ENCODE assay signal across 7 cellular contexts in the genomic region with DNA sequence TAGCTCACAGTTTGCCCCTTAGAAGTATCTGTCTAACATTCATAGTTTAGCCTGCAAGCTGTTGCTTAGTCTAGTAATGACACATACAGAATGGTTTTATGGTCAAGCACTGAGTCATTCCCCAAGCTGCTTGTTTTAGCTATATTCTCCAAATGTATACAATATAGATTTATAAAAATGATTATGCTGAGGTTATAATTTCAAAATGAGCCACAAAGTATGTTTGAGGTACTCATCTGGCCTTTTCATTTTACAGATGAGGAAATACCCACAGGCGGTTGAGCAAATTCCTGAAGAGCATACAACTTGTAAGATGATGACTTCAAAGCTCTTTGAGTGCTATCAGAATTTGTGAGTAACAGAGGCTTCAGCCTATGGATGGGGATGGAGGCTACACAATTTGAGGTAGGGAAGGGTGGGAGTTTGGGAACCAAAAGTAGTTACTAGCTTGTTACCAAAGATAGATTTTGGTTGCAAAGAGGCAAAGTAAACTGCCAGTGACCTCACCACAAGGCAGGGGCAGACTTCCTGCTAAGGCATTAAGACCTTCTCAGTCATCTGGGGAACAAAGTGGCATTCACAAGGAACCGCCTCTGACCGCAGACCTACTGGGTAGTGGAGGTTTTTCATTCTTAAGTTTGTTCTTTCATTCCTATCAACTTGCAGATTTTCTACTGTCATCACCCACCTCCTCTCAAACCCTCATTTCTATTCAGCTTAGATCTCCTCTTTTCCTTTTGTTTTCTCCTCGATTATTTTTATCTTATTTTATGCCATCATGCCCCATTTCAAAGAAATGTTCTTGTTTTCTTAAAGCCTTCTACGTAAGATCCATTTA.
DNase-seq lines count a peak whose midpoint lies in the region; ATAC-seq and TF ChIP-seq lines count a peak whose summit lies in the region.

No MANE protein-coding gene starts in this region.

- peaks cover 3% of the 10 kb centered on the region for H3K4me1 ChIP-seq in endodermal cell (ENCODE audit: control insufficient read depth, insufficient read depth, low read length)

- H3K36me3 ChIP-seq in endodermal cell (ENCODE audit: control insufficient read depth, insufficient read depth, low read length) (no peaks in the 10 kb centered on the region), WERI-Rb-1 (no peaks in the 10 kb centered on the region)

- peaks cover 3% of the 10 kb centered on the region for H3K9me3 Mint-ChIP-seq in endodermal cell
- H3K9me3 Mint-ChIP-seq in stimulated activated naive CD8-positive, alpha-beta T cell treated with anti-CD3 and anti-CD28 coated beads, Interleukin-15, Interleukin-2, amounts not matched to agents 100 ng/mL and 50 ng/mL, for 24 hours, result no peaks in the 10 kb centered on the region

- H3K9me3 ChIP-seq in endodermal cell (ENCODE audit: control insufficient read depth, low read length) (no peaks in the 10 kb centered on the region), WERI-Rb-1 (ENCODE audit: severe bottlenecking) (no peaks in the 10 kb centered on the region)

- DNase-seq in NK-92 (lab: John Stamatoyannopoulos, UW; ENCODE audit: unreplicated experiment) (peak; percentile 23), endodermal cell (no peak), DMS 273 (lab: John Stamatoyannopoulos, UW; ENCODE audit: unreplicated experiment) (no peak), WERI-Rb-1 (no peak)

- no peaks in the 10 kb centered on the region for H3K36me3 Mint-ChIP-seq in endodermal cell (ENCODE audit: low read depth)
- H3K36me3 Mint-ChIP-seq in stimulated activated naive CD8-positive, alpha-beta T cell treated with anti-CD3 and anti-CD28 coated beads, Interleukin-15, Interleukin-2, amounts not matched to agents 100 ng/mL and 50 ng/mL, for 24 hours (ENCODE audit: low read depth), result no peaks in the 10 kb centered on the region

- ATAC-seq in GM18868 (IDR thresholded peaks at IDR 0.05; ENCODE audit: unreplicated experiment) (peak; percentile 88), HG02642 (IDR thresholded peaks at IDR 0.05; ENCODE audit: poor library complexity, unreplicated experiment) (peak; percentile 84)

- H3K9ac ChIP-seq in endodermal cell (ENCODE audit: extremely low read depth, low read length, poor library complexity, severe bottlenecking), result no peak overlapping the region

- no peaks in the 10 kb centered on the region for H3K27me3 ChIP-seq in endodermal cell (ENCODE audit: control insufficient read depth, insufficient read depth, low read length, poor library complexity, severe bottlenecking)
- no peaks in the 10 kb centered on the region for H3K27me3 ChIP-seq in WERI-Rb-1 (ENCODE audit: insufficient read depth, low read depth, severe bottlenecking)

- 88 to 90% methylated on average over 3 to 4 of the region's 5 CpGs for WGBS in endodermal cell (ENCODE audit: insufficient coverage in 1 of 2, insufficient read length in 1 of 2), 2 experiments

- H3K27ac ChIP-seq in endodermal cell (ENCODE audit: low read depth, low read length), result no peak overlapping the region
- H3K27ac ChIP-seq in WERI-Rb-1, result no peak overlapping the region

- H3K4me3 ChIP-seq in endodermal cell (ENCODE audit: low read length), result peak overlapping the region; percentile 31
- H3K4me3 ChIP-seq in WERI-Rb-1 (ENCODE audit: low read depth, low read length), result no peak overlapping the region

- no peak overlapping the region for H3K4me3 Mint-ChIP-seq in endodermal cell
- H3K4me3 Mint-ChIP-seq in stimulated activated naive CD8-positive, alpha-beta T cell treated with anti-CD3 and anti-CD28 coated beads, Interleukin-15, Interleukin-2, amounts not matched to agents 100 ng/mL and 50 ng/mL, for 24 hours, result peak overlapping the region; percentile 21

- H3K4me1 Mint-ChIP-seq in endodermal cell, result peaks cover 10% of the 10 kb centered on the region
- H3K4me1 Mint-ChIP-seq in stimulated activated naive CD8-positive, alpha-beta T cell treated with anti-CD3 and anti-CD28 coated beads, Interleukin-15, Interleukin-2, amounts not matched to agents 100 ng/mL and 50 ng/mL, for 24 hours (ENCODE audit: low read depth), result peaks cover 8% of the 10 kb centered on the region

- H3K27ac Mint-ChIP-seq in endodermal cell, result no peak overlapping the region
- peak overlapping the region; percentile 66 for H3K27ac Mint-ChIP-seq in stimulated activated naive CD8-positive, alpha-beta T cell treated with anti-CD3 and anti-CD28 coated beads, Interleukin-15, Interleukin-2, amounts not matched to agents 100 ng/mL and 50 ng/mL, for 24 hours

- TF ChIP-seq CTCF in endodermal cell (conservative IDR thresholded peaks at IDR 0.05) (no peak), WERI-Rb-1 (IDR thresholded peaks at IDR 0.05; ENCODE audit: low read depth, low read length) (no peak)

- no peaks in the 10 kb centered on the region for H3K27me3 Mint-ChIP-seq in endodermal cell (ENCODE audit: insufficient read depth)
- peaks cover 22% of the 10 kb centered on the region for H3K27me3 Mint-ChIP-seq in stimulated activated naive CD8-positive, alpha-beta T cell treated with anti-CD3 and anti-CD28 coated beads, Interleukin-15, Interleukin-2, amounts not matched to agents 100 ng/mL and 50 ng/mL, for 24 hours
